22 cellular contexts compared by ENCODE assay signal in genomic region chr12:84492381-84492883, GRCh38.
DNase-seq lines count a peak whose midpoint lies in the region; ATAC-seq and TF ChIP-seq lines count a peak whose summit lies in the region.
"Had no signal": no experiment of that assay in that cellular context is flagged by ENCODE, and none has a peak within 500 bp of the region (broad histone marks: within the 10 kb centered on the region; RNA-seq: fewer than 3 reads in every experiment).

No MANE protein-coding gene starts in this region.

- H3K36me3 ChIP-seq in adrenal gland (replicated peaks in 1 of 2), result no peaks in the 10 kb centered on the region
- H3K36me3 ChIP-seq: SJSA1 had no signal

- no peak for TF ChIP-seq POLR2A in adrenal gland (IDR thresholded peaks at IDR 0.05)

- H3K4me1 Mint-ChIP-seq in WTC11, result no peaks in the 10 kb centered on the region
- H3K4me1 Mint-ChIP-seq: CD14-positive monocyte, IgD-negative memory B cell had no signal

- H3K27me3 Mint-ChIP-seq in WTC11 (ENCODE audit: low read depth), result no peaks in the 10 kb centered on the region
- H3K27me3 Mint-ChIP-seq: IgD-negative memory B cell had no signal

- no peaks in the 10 kb centered on the region for H3K4me1 ChIP-seq in adrenal gland (replicated peaks in 1 of 2)
- H3K4me1 ChIP-seq: SJSA1 had no signal

- intact Hi-C loops in adrenal gland (cut with DNase I), result no loop called here

- ATAC-seq in WTC11, result peak; percentile 59
- no peak for ATAC-seq in HG03521 (IDR thresholded peaks at IDR 0.05; ENCODE audit: unreplicated experiment)
- ATAC-seq: Panc1 had no signal

- CTCF ChIA-PET in WTC11 (lab: Charles Lee), result no interaction called here

- WGBS in adrenal gland, 4 donors, result 60 to 73% (median 68%) methylated on average over 3 of the region's 3 CpGs

- H3K36me3 Mint-ChIP-seq in WTC11, result no peaks in the 10 kb centered on the region
- H3K36me3 Mint-ChIP-seq: CD14-positive monocyte, IgD-negative memory B cell had no signal

- no peaks in the 10 kb centered on the region for H3K9me3 Mint-ChIP-seq in WTC11
- H3K9me3 Mint-ChIP-seq: CD14-positive monocyte, IgD-negative memory B cell had no signal

- TF ChIP-seq CTCF in WTC11 (IDR thresholded peaks at IDR 0.05) (no peak), GM10266 (IDR thresholded peaks at IDR 0.05; ENCODE audit: control insufficient read depth, insufficient read depth, low read depth, missing control alignments) (no peak), adrenal gland (IDR thresholded peaks at IDR 0.05) (no peak)

- no peak overlapping the region for H3K27ac ChIP-seq in adrenal gland
- H3K27ac ChIP-seq: SJSA1 had no signal

- no peak overlapping the region for H3K4me3 Mint-ChIP-seq in WTC11
- H3K4me3 Mint-ChIP-seq: CD14-positive monocyte, IgD-negative memory B cell had no signal

- DNase-seq in Caki2 (ENCODE audit: low read depth) (peak; percentile 57), LHCN-M2 (ENCODE audit: low read depth) (peak; percentile 6), WTC11 (ENCODE audit: low spot score) (no peak), iPS-NIHi11 (ENCODE audit: low spot score) (peak; percentile 7), GM10266 (ENCODE audit: extremely low spot score) (no peak), adrenal gland (no peak), T1000 (lab: John Stamatoyannopoulos, UW) (no peak)
- DNase-seq: AML-193, GDM1, GOT3, Kasumi-1, NCI-H1092 treated with DMSO at 0.1 percent for 48 hours, NCI-H146, NCI-H2029 treated with DMSO at 0.1 percent for 48 hours, NCI-H510A, SW 1271, T-helper 2 cell had no signal

- in situ Hi-C loops in Caki2 (cut with HindIII; ENCODE audit: low pct_unique_long_range_greater_than_20kb, low sequenced_read_pairs), result no loop called here

- POLR2A ChIA-PET in WTC11 (lab: Charles Lee), result no interaction called here

- peaks cover 0 to 4% (median 0%) of the 10 kb centered on the region in 3 donors for H3K9me3 ChIP-seq in adrenal gland (replicated peaks in 1 of 3)
- H3K9me3 ChIP-seq: SJSA1 had no signal

- no peaks in the 10 kb centered on the region for H3K27me3 ChIP-seq in adrenal gland
- H3K27me3 ChIP-seq: SJSA1 had no signal

- no peak overlapping the region for H3K27ac Mint-ChIP-seq in WTC11
- H3K27ac Mint-ChIP-seq: CD14-positive monocyte, IgD-negative memory B cell had no signal

- no peak overlapping the region for H3K4me3 ChIP-seq in adrenal gland
- H3K4me3 ChIP-seq: SJSA1 had no signal

TF ChIP-seq in WTC11, 78 proteins besides CTCF, POLR2A, EP300 and RAD21:
- TF ChIP-seq FOXP4 (CRISPR knock-in tag; IDR thresholded peaks at IDR 0.05), result no peak
- TF ChIP-seq, protein P1, sequence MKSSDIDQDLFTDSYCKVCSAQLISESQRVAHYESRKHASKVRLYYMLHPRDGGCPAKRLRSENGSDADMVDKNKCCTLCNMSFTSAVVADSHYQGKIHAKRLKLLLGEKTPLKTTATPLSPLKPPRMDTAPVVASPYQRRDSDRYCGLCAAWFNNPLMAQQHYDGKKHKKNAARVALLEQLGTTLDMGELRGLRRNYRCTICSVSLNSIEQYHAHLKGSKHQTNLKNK (CRISPR knock-in tag; IDR thresholded peaks at IDR 0.05), result no peak
- no peak for TF ChIP-seq TCF7 (CRISPR knock-in tag; IDR thresholded peaks at IDR 0.05; ENCODE audit: low read depth)
- no peak for TF ChIP-seq NR3C1 (CRISPR knock-in tag; conservative IDR thresholded peaks at IDR 0.05; ENCODE audit: low read depth)
- no peak for TF ChIP-seq STAT6 (CRISPR knock-in tag; conservative IDR thresholded peaks at IDR 0.05; ENCODE audit: low read depth)
- TF ChIP-seq ATF1 (CRISPR knock-in tag; IDR thresholded peaks at IDR 0.05), result no peak
- no peak for TF ChIP-seq ZNF232 (CRISPR knock-in tag; IDR thresholded peaks at IDR 0.05)
- no peak for TF ChIP-seq NR1H2 (CRISPR knock-in tag; IDR thresholded peaks at IDR 0.05)
- no peak for TF ChIP-seq OVOL2 (CRISPR knock-in tag; IDR thresholded peaks at IDR 0.05; ENCODE audit: borderline replicate concordance)
- TF ChIP-seq CREB1 (CRISPR knock-in tag; IDR thresholded peaks at IDR 0.05), result no peak
- no peak for TF ChIP-seq ZNF416 (CRISPR knock-in tag; IDR thresholded peaks at IDR 0.05)
- no peak for TF ChIP-seq RELA (CRISPR knock-in tag; IDR thresholded peaks at IDR 0.05; ENCODE audit: borderline replicate concordance)
- TF ChIP-seq, protein P2, sequence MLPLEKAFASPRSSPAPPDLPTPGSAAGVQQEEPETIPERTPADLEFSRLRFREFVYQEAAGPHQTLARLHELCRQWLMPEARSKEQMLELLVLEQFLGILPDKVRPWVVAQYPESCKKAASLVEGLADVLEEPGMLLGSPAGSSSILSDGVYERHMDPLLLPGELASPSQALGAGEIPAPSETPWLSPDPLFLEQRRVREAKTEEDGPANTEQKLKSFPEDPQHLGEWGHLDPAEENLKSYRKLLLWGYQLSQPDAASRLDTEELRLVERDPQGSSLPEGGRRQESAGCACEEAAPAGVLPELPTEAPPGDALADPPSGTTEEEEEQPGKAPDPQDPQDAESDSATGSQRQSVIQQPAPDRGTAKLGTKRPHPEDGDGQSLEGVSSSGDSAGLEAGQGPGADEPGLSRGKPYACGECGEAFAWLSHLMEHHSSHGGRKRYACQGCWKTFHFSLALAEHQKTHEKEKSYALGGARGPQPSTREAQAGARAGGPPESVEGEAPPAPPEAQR (CRISPR knock-in tag; IDR thresholded peaks at IDR 0.05), result no peak

Comparison
In these comparisons a context has a peak if more than half of its experiments do, and no peak if none do; other contexts are left out.
1. DNase-seq: peak in Caki2 (single experiment), LHCN-M2 (single experiment) and iPS-NIHi11 (single experiment); none in WTC11 (single experiment), GM10266 (single experiment), adrenal gland (0 of 7) and T1000 (single experiment).